ENCODE assay signal across 10 cellular contexts in genomic region chr16:27430923-27431484, GRCh38. TPM values are rescaled to one million over a fixed set of nuclear protein-coding genes. Genes with fewer than 3 reads are reported as not detected.
DNase-seq lines count a peak whose midpoint lies in the region; ATAC-seq, FAIRE-seq and TF ChIP-seq lines count a peak whose summit lies in the region.
"Had no signal": no experiment of that assay in that cellular context is flagged by ENCODE, and none has a peak within 500 bp of the region (broad histone marks: within the 10 kb centered on the region; RNA-seq: fewer than 3 reads in every experiment).

No MANE protein-coding gene starts in this region.

- H3K27ac Mint-ChIP-seq in activated CD4-positive, alpha-beta T cell treated with anti-CD3 and anti-CD28 coated beads, Interleukin-2, amount 10 ng/mL, durations not matched to agents 24 days and 14 days, result peak overlapping the region; percentile 76

- no peak for TF ChIP-seq POLR2A in H54 (IDR thresholded peaks at IDR 0.05; ENCODE audit: low read depth, low read length)

- H3K9me3 Mint-ChIP-seq in activated CD4-positive, alpha-beta T cell treated with anti-CD3 and anti-CD28 coated beads, Interleukin-2, amount 10 ng/mL, durations not matched to agents 24 days and 14 days, result no peaks in the 10 kb centered on the region

- ATAC-seq in GM21529 (IDR thresholded peaks at IDR 0.05; ENCODE audit: unreplicated experiment), result peak; percentile 31
- ATAC-seq: HCT116 had no signal

- no peak for FAIRE-seq in H54 (lab: Jason Lieb, UNC)
- FAIRE-seq in frontal cortex (lab: Jason Lieb, UNC), result no peak

- peak; percentile 47 for DNase-seq in CD1c-positive myeloid dendritic cell (ENCODE audit: extremely low spot score)
- DNase-seq in activated CD4-positive, alpha-beta T cell treated with anti-CD3 and anti-CD28 coated beads, Interleukin-2, amount 10 ng/mL, durations not matched to agents 24 days and 14 days, result no peak
- peak; percentile 48 for DNase-seq in iris pigment epithelial cell (ENCODE audit: low read depth)
- no peak for DNase-seq in H54 (ENCODE audit: insufficient read length, low spot score)
- DNase-seq in COR-L47 (lab: John Stamatoyannopoulos, UW), result no peak
- DNase-seq in AG20443 (ENCODE audit: low spot score), result no peak
- no peak for DNase-seq in frontal cortex (ENCODE audit: low spot score in 2 of 2)
- DNase-seq: SHP77 treated with DMSO at 0.1 percent for 48 hours had no signal

- no peak overlapping the region for H3K4me3 Mint-ChIP-seq in activated CD4-positive, alpha-beta T cell treated with anti-CD3 and anti-CD28 coated beads, Interleukin-2, amount 10 ng/mL, durations not matched to agents 24 days and 14 days

- peaks cover 49% of the 10 kb centered on the region for H3K4me1 Mint-ChIP-seq in activated CD4-positive, alpha-beta T cell treated with anti-CD3 and anti-CD28 coated beads, Interleukin-2, amount 10 ng/mL, durations not matched to agents 24 days and 14 days

- intact Hi-C loops in activated CD4-positive, alpha-beta T cell treated with anti-CD3 and anti-CD28 coated beads, Interleukin-2, amount 10 ng/mL, durations not matched to agents 24 days and 14 days (cut with micrococcal nuclease), result no loop called here

- H3K36me3 Mint-ChIP-seq in activated CD4-positive, alpha-beta T cell treated with anti-CD3 and anti-CD28 coated beads, Interleukin-2, amount 10 ng/mL, durations not matched to agents 24 days and 14 days (ENCODE audit: low read depth), result peaks cover 72% of the 10 kb centered on the region

- no peaks in the 10 kb centered on the region for H3K27me3 Mint-ChIP-seq in activated CD4-positive, alpha-beta T cell treated with anti-CD3 and anti-CD28 coated beads, Interleukin-2, amount 10 ng/mL, durations not matched to agents 24 days and 14 days

RNA-seq across cellular contexts. Expression of gene IL21R, which starts 29.0 kb away (rescaled TPM):
- 94.9 and 100 TPM in 2 replicates for total RNA-seq in activated CD4-positive, alpha-beta T cell treated with anti-CD3 and anti-CD28 coated beads, Interleukin-2, amount 10 ng/mL, durations not matched to agents 24 days and 14 days
- 0.41 TPM for total RNA-seq in frontal cortex

Comparison
In these comparisons a context has a peak if more than half of its experiments do, and no peak if none do; other contexts are left out.
1. DNase-seq: peak in CD1c-positive myeloid dendritic cell (single experiment) and iris pigment epithelial cell (single experiment); none in activated CD4-positive, alpha-beta T cell treated with anti-CD3 and anti-CD28 coated beads, Interleukin-2, amount 10 ng/mL, durations not matched to agents 24 days and 14 days (single experiment), H54 (single experiment), COR-L47 (single experiment), AG20443 (single experiment) and frontal cortex (0 of 2).
2. RNA of gene IL21R, which starts 29.0 kb away (total RNA-seq): 94.9 to 100 TPM in activated CD4-positive, alpha-beta T cell treated with anti-CD3 and anti-CD28 coated beads, Interleukin-2, amount 10 ng/mL, durations not matched to agents 24 days and 14 days; 0.41 TPM in frontal cortex (single experiment); every median in the first group is over 10 times any median in the second.